Comparison of ENCODE assay signal across 23 cellular contexts in the genomic region with DNA sequence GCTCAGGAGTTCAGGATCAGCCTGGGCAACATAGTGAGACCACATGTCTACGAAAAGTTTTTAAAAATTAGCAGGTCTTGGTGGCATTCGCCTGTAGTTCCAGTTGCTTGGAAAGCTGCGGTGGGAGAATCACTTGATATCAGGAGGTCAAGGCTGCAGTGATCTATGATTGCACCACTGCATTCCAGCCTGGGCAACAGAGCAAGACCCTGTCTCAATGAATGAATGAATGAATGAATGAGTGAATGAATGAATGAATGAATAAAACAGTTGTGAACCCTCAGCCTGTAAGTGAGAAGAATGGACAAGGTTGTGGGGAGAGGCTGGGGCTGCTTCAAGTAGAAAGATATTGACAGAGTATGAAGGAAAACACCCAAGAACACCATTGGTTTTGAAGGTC. TPM values are rescaled to one million over a fixed set of nuclear protein-coding genes. Genes with fewer than 3 reads are reported as not detected.
DNase-seq lines count a peak whose midpoint lies in the region; ATAC-seq, FAIRE-seq and TF ChIP-seq lines count a peak whose summit lies in the region.
"Had no signal": no experiment of that assay in that cellular context is flagged by ENCODE, and none has a peak within 500 bp of the region (broad histone marks: within the 10 kb centered on the region; RNA-seq: fewer than 3 reads in every experiment).

No MANE protein-coding gene starts in this region.

- no peak overlapping the region for H3K4me3 ChIP-seq in Caco-2 (ENCODE audit: low read depth, low read length)
- H3K4me3 ChIP-seq in uterus, result no peak overlapping the region
- no peak overlapping the region for H3K4me3 ChIP-seq in testis
- H3K4me3 ChIP-seq: A549; BLaER1 treated with 17β-estradiol and CSF1 and Interleukin-3, amounts not matched to agents 10 nM and 100 nM; GM23248 had no signal

- H3K36me3 Mint-ChIP-seq in Caco-2 (ENCODE audit: insufficient read depth, unreplicated experiment) (peaks cover 16% of the 10 kb centered on the region), WTC11 (no peaks in the 10 kb centered on the region), mesothelial cell of epicardium (no peaks in the 10 kb centered on the region)
- H3K36me3 Mint-ChIP-seq: CD4-positive, alpha-beta memory T cell had no signal

- CTCF ChIA-PET in Caco-2 (lab: Charles Lee), result no interaction called here
- CTCF ChIA-PET in WTC11 (lab: Charles Lee), result no interaction called here

- H3K4me1 Mint-ChIP-seq in Caco-2 (ENCODE audit: low read depth, unreplicated experiment) (peaks cover 37% of the 10 kb centered on the region), WTC11 (peaks cover 48% of the 10 kb centered on the region), mesothelial cell of epicardium (peaks cover 88% of the 10 kb centered on the region)
- H3K4me1 Mint-ChIP-seq: CD4-positive, alpha-beta memory T cell had no signal

- FAIRE-seq in urothelium cell line (lab: Jason Lieb, UNC), result peak; percentile 84
- FAIRE-seq: A549, G401.6, GM12892, H1 had no signal

- H3K4me1 ChIP-seq in Caco-2 (peaks cover 33% of the 10 kb centered on the region), uterus (peaks cover 0 to 6% of the 10 kb centered on the region in 2 donors), testis (peaks cover 23% of the 10 kb centered on the region)
- H3K4me1 ChIP-seq: A549; BLaER1 treated with 17β-estradiol and CSF1 and Interleukin-3, amounts not matched to agents 10 nM and 100 nM had no signal

- H3K27me3 Mint-ChIP-seq in Caco-2 (ENCODE audit: insufficient read depth, unreplicated experiment) (no peaks in the 10 kb centered on the region), WTC11 (ENCODE audit: low read depth) (no peaks in the 10 kb centered on the region), mesothelial cell of epicardium (ENCODE audit: low read depth) (no peaks in the 10 kb centered on the region)
- H3K27me3 Mint-ChIP-seq: CD4-positive, alpha-beta memory T cell had no signal

- H3K27ac ChIP-seq in uterus, result no peak overlapping the region
- H3K27ac ChIP-seq in testis, result no peak overlapping the region
- H3K27ac ChIP-seq: A549; BLaER1 treated with 17β-estradiol and CSF1 and Interleukin-3, amounts not matched to agents 10 nM and 100 nM; GM23248 had no signal

- H3K27me3 ChIP-seq in Caco-2 (replicated peaks; ENCODE audit: control insufficient read depth, insufficient read depth, low read length), result no peaks in the 10 kb centered on the region
- no peaks in the 10 kb centered on the region for H3K27me3 ChIP-seq in uterus
- no peaks in the 10 kb centered on the region for H3K27me3 ChIP-seq in testis
- H3K27me3 ChIP-seq: BE2C; BLaER1 treated with 17β-estradiol and CSF1 and Interleukin-3, amounts not matched to agents 10 nM and 100 nM had no signal

- WGBS in testis, 2 donors, result 86 to 93% methylated on average over 3 of the region's 3 CpGs

- BruUV-seq in Caco-2 (replicated peaks; lab: Mats Ljungman, UMichigan), result no TSS peak

- DNase-seq in Caco-2, result no peak
- DNase-seq in WTC11 (ENCODE audit: low spot score), result no peak
- DNase-seq in mesothelial cell of epicardium (ENCODE audit: low spot score in 2 of 2, unreplicated experiment in 2 of 2), result no peak
- DNase-seq in urothelium cell line (ENCODE audit: low spot score), result no peak
- no peak for DNase-seq in uterus
- DNase-seq in testis, result no peak
- DNase-seq: 8988T; ACHN; AML-193; BE2C; CD4-positive, alpha-beta memory T cell; COR-L47; DMS153; DND-41; GM23248; H7; HCEC 1CT had no signal

- H3K4me3 Mint-ChIP-seq in Caco-2 (ENCODE audit: unreplicated experiment) (no peak overlapping the region), WTC11 (no peak overlapping the region), mesothelial cell of epicardium (no peak overlapping the region)
- H3K4me3 Mint-ChIP-seq: CD4-positive, alpha-beta memory T cell had no signal

- peak overlapping the region; percentile 12 for H3K27ac Mint-ChIP-seq in Caco-2 (ENCODE audit: unreplicated experiment)
- no peak overlapping the region for H3K27ac Mint-ChIP-seq in WTC11
- H3K27ac Mint-ChIP-seq in mesothelial cell of epicardium, result peak overlapping the region; percentile 96
- H3K27ac Mint-ChIP-seq: CD4-positive, alpha-beta memory T cell had no signal

- H3K9me3 ChIP-seq in Caco-2, result no peaks in the 10 kb centered on the region
- no peaks in the 10 kb centered on the region for H3K9me3 ChIP-seq in uterus
- no peaks in the 10 kb centered on the region for H3K9me3 ChIP-seq in testis
- H3K9me3 ChIP-seq: A549; BE2C; BLaER1 treated with 17β-estradiol and CSF1 and Interleukin-3, amounts not matched to agents 10 nM and 100 nM had no signal

- TF ChIP-seq CTCF in Caco-2 (IDR thresholded peaks at IDR 0.05; ENCODE audit: insufficient read depth in 1 of 2, low read depth in 1 of 2, low read length in 1 of 2, severe bottlenecking in 1 of 2, unreplicated experiment in 1 of 2) (no peak), WTC11 (IDR thresholded peaks at IDR 0.05) (no peak), mesothelial cell of epicardium (IDR thresholded peaks at IDR 0.05; ENCODE audit: unreplicated experiment) (no peak), uterus (IDR thresholded peaks at IDR 0.05) (no peak), testis (IDR thresholded peaks at IDR 0.05) (no peak)

- POLR2A ChIA-PET in Caco-2 (lab: Charles Lee) (no interaction called here), WTC11 (lab: Charles Lee) (no interaction called here)

- H3K9me3 Mint-ChIP-seq in Caco-2 (ENCODE audit: unreplicated experiment) (no peaks in the 10 kb centered on the region), WTC11 (0 out of 2 replicates have a peak, but pooled peaks cover 3% of the 10 kb centered on the region), mesothelial cell of epicardium (no peaks in the 10 kb centered on the region)

- ATAC-seq in WTC11 (no peak), GM19463 (IDR thresholded peaks at IDR 0.05; ENCODE audit: unreplicated experiment) (no peak)
- ATAC-seq: A549 had no signal

- H3K36me3 ChIP-seq in Caco-2 (ENCODE audit: control insufficient read depth, insufficient read depth, low read length) (no peaks in the 10 kb centered on the region), uterus (no peaks in the 10 kb centered on the region), testis (ENCODE audit: low read depth, missing control alignments) (no peaks in the 10 kb centered on the region)
- H3K36me3 ChIP-seq: BE2C; BLaER1 treated with 17β-estradiol and CSF1 and Interleukin-3, amounts not matched to agents 10 nM and 100 nM had no signal

- intact Hi-C loops in Caco-2 (cut with micrococcal nuclease; ENCODE audit: unreplicated experiment) (no loop called here), uterus (cut with DNase I; ENCODE audit: low total_unique reads) (no loop called here), testis (cut with DNase I; ENCODE audit: low total_unique reads) (no loop called here)

- TF ChIP-seq POLR2A in uterus (IDR thresholded peaks at IDR 0.05) (no peak), testis (IDR thresholded peaks at IDR 0.05) (no peak)

TF ChIP-seq in WTC11, 78 proteins besides CTCF, POLR2A, EP300 and RAD21:
- no peak for TF ChIP-seq CBFB (CRISPR knock-in tag; IDR thresholded peaks at IDR 0.05; ENCODE audit: low read depth)
- peak; percentile 80 for TF ChIP-seq ZNF121 (CRISPR knock-in tag; IDR thresholded peaks at IDR 0.05)
- TF ChIP-seq, protein P1, sequence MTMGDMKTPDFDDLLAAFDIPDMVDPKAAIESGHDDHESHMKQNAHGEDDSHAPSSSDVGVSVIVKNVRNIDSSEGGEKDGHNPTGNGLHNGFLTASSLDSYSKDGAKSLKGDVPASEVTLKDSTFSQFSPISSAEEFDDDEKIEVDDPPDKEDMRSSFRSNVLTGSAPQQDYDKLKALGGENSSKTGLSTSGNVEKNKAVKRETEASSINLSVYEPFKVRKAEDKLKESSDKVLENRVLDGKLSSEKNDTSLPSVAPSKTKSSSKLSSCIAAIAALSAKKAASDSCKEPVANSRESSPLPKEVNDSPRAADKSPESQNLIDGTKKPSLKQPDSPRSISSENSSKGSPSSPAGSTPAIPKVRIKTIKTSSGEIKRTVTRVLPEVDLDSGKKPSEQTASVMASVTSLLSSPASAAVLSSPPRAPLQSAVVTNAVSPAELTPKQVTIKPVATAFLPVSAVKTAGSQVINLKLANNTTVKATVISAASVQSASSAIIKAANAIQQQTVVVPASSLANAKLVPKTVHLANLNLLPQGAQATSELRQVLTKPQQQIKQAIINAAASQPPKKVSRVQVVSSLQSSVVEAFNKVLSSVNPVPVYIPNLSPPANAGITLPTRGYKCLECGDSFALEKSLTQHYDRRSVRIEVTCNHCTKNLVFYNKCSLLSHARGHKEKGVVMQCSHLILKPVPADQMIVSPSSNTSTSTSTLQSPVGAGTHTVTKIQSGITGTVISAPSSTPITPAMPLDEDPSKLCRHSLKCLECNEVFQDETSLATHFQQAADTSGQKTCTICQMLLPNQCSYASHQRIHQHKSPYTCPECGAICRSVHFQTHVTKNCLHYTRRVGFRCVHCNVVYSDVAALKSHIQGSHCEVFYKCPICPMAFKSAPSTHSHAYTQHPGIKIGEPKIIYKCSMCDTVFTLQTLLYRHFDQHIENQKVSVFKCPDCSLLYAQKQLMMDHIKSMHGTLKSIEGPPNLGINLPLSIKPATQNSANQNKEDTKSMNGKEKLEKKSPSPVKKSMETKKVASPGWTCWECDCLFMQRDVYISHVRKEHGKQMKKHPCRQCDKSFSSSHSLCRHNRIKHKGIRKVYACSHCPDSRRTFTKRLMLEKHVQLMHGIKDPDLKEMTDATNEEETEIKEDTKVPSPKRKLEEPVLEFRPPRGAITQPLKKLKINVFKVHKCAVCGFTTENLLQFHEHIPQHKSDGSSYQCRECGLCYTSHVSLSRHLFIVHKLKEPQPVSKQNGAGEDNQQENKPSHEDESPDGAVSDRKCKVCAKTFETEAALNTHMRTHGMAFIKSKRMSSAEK (CRISPR knock-in tag; IDR thresholded peaks at IDR 0.05; ENCODE audit: borderline replicate concordance), result no peak

RNA-seq across cellular contexts. Expression of a gene that starts 48.0 kb away (rescaled TPM):
- total RNA-seq in Caco-2 (2022) (92.2 and 118 TPM in 2 replicates), WTC11 (2021) (10.5 to 14.8 TPM (median 10.7 TPM) in 3 replicates), mesothelial cell of epicardium (153 to 161 TPM (median 159 TPM) in 3 replicates), uterus (10 to 100 TPM in 2 of 4 donors, 1 to 10 TPM in 2; 1.0 to 39.0 (median 8.7) TPM), testis (10 to 100 TPM; 45.5 to 76.8 TPM)
- polyA plus RNA-seq in testis (ENCODE audit: insufficient read depth, low read depth, low replicate concordance), result 161 TPM
- total RNA-seq: CD4-positive, alpha-beta memory T cell; GM23248 had no signal
- polyA plus RNA-seq: CD4-positive, alpha-beta memory T cell had no signal
